ENCODE assay signal across 1 cellular context in the genomic region with DNA sequence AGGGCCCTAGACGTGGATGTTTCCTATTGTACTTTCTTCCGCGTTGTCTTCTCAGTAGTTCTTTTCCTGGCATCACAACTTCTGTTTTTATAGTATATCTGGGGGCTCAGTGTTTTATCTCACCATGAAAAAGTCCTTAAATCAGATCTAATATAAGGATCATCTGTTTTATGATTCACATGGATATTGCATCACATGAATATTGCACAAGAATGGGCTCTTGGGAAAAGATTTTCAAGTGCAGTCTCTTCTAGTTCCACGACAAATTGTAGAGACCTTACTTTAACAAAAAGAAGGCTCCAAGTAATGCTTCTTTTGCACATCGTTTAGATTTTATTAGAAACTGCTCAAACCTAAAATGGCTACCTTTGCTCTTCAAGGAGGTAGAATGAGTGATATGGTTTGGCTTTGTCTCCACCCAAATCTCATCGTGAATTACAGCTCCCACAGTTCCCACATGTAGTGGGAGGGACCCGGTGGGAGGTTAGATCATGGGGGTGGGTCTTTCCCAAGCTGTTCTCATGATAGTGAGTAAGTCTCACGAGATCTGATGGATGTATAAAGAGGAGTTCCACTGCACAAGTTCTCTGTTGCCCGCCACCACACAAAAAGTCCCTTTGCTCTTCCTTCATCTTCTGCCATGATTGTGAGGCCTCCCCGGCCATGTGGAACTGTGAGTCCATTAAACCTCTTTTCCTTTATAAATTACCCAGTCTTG.
TF ChIP-seq lines count a peak whose summit lies in the region.

No MANE protein-coding gene starts in this region.

TF ChIP-seq in HCT116, 20 proteins besides CTCF, POLR2A, EP300 and RAD21 (continued from another document):
- TF ChIP-seq, protein P1, sequence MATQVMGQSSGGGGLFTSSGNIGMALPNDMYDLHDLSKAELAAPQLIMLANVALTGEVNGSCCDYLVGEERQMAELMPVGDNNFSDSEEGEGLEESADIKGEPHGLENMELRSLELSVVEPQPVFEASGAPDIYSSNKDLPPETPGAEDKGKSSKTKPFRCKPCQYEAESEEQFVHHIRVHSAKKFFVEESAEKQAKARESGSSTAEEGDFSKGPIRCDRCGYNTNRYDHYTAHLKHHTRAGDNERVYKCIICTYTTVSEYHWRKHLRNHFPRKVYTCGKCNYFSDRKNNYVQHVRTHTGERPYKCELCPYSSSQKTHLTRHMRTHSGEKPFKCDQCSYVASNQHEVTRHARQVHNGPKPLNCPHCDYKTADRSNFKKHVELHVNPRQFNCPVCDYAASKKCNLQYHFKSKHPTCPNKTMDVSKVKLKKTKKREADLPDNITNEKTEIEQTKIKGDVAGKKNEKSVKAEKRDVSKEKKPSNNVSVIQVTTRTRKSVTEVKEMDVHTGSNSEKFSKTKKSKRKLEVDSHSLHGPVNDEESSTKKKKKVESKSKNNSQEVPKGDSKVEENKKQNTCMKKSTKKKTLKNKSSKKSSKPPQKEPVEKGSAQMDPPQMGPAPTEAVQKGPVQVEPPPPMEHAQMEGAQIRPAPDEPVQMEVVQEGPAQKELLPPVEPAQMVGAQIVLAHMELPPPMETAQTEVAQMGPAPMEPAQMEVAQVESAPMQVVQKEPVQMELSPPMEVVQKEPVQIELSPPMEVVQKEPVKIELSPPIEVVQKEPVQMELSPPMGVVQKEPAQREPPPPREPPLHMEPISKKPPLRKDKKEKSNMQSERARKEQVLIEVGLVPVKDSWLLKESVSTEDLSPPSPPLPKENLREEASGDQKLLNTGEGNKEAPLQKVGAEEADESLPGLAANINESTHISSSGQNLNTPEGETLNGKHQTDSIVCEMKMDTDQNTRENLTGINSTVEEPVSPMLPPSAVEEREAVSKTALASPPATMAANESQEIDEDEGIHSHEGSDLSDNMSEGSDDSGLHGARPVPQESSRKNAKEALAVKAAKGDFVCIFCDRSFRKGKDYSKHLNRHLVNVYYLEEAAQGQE (IDR thresholded peaks at IDR 0.05; ENCODE audit: low read depth), result no peak
- no peak for TF ChIP-seq EZH2 (IDR thresholded peaks at IDR 0.05)
- peak; percentile 53; the same call in 1 of the 2 replicates for TF ChIP-seq CEBPB (IDR thresholded peaks at IDR 0.05; ENCODE audit: low read depth)
- no peak for TF ChIP-seq SP1 (IDR thresholded peaks at IDR 0.05; ENCODE audit: low read depth)
- TF ChIP-seq SIN3A (IDR thresholded peaks at IDR 0.05; ENCODE audit: low read depth), result no peak
- TF ChIP-seq SRF (IDR thresholded peaks at IDR 0.05; ENCODE audit: low read depth), result no peak
- TF ChIP-seq CBX3 (IDR thresholded peaks at IDR 0.05; ENCODE audit: low read depth), result no peak
- no peak for TF ChIP-seq ZNF274 (IDR thresholded peaks at IDR 0.05; ENCODE audit: low read depth, low read length)
